ENCODE assay signal across 14 cellular contexts in the genomic region with DNA sequence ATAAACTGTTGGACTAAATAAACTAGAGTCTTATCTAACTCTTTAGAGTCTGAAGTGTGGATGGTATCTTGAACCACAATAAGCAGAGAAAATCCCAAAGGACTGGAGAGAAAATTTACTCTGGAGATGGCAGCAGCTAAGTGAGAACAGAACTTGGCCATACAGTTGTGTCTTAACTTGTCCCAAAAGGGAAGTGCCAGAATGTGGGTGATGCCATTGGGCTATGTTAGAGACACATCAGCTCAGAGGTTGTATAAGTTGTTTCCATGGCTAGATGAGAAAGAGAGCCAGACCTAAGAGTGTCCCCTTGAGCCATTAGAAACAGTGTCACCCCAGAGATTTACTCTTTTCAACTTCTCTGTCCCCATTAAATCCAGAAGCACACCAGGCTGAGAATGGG. TPM values are rescaled to one million over a fixed set of nuclear protein-coding genes. Genes with fewer than 3 reads are reported as not detected.
DNase-seq lines count a peak whose midpoint lies in the region; ATAC-seq and TF ChIP-seq lines count a peak whose summit lies in the region.
"Had no signal": no experiment of that assay in that cellular context is flagged by ENCODE, and none has a peak within 500 bp of the region (broad histone marks: within the 10 kb centered on the region; RNA-seq: fewer than 3 reads in every experiment).

No MANE protein-coding gene starts in this region.

- no peak overlapping the region for H3K14ac ChIP-seq in mesenchymal stem cell (ENCODE audit: low read length in 2 of 2)

- H3K9ac ChIP-seq in adipocyte (ENCODE audit: low read length), result peak overlapping the region; percentile 12
- H3K9ac ChIP-seq in mesenchymal stem cell (ENCODE audit: low read length), result no peak overlapping the region

- no peak overlapping the region for H2BK5ac ChIP-seq in mesenchymal stem cell (ENCODE audit: low read depth, low read length, poor library complexity, severe bottlenecking)

- H3K4me3 ChIP-seq in breast epithelium (peak overlapping the region in 1 of 3 donors; percentile 10), adipocyte (ENCODE audit: low read length) (no peak overlapping the region), mesenchymal stem cell (ENCODE audit: insufficient read depth in 1 of 2, low read depth in 1 of 2, low read length in 2 of 2) (no peak overlapping the region), upper lobe of left lung (no peak overlapping the region)
- H3K4me3 ChIP-seq: right lobe of liver had no signal

- H3K27me3 Mint-ChIP-seq in MCF 10A (ENCODE audit: insufficient read depth, unreplicated experiment) (no peaks in the 10 kb centered on the region), endothelial cell (ENCODE audit: unreplicated experiment) (peaks cover 1% of the 10 kb centered on the region)
- H3K27me3 Mint-ChIP-seq: activated CD8-positive, alpha-beta T cell treated with anti-CD3 and anti-CD28 coated beads for 36 hours had no signal

- intact Hi-C loops in breast epithelium (cut with DNase I; ENCODE audit: low total_unique reads) (no loop called here), MCF 10A (cut with micrococcal nuclease) (no loop called here)

- CTCF ChIA-PET in MCF 10A (lab: Yijun Ruan, JAX), result interaction anchor here (1.1 to 1.5 kb wide), 2 partner anchors 29 to 185 kb away, joined by 3 read pairs; no protein-coding TSS in a partner anchor

- no peak overlapping the region for H4K8ac ChIP-seq in mesenchymal stem cell (ENCODE audit: low read length)

- H3K4me1 Mint-ChIP-seq in MCF 10A (ENCODE audit: insufficient read depth, unreplicated experiment) (peaks cover 56% of the 10 kb centered on the region), endothelial cell (ENCODE audit: unreplicated experiment) (peaks cover 43% of the 10 kb centered on the region)

- H2AFZ ChIP-seq in mesenchymal stem cell (ENCODE audit: low read depth, low read length), result no peak overlapping the region

- H2BK12ac ChIP-seq in mesenchymal stem cell (ENCODE audit: low read length in 2 of 2), result no peak overlapping the region

- H3K23ac ChIP-seq in mesenchymal stem cell (ENCODE audit: low read length in 2 of 2), result no peak overlapping the region

- no peak overlapping the region for H3K4me2 ChIP-seq in mesenchymal stem cell (ENCODE audit: low read length, poor library complexity, severe bottlenecking)

- H3K4me3 Mint-ChIP-seq in MCF 10A (ENCODE audit: unreplicated experiment) (no peak overlapping the region), endothelial cell (ENCODE audit: unreplicated experiment) (no peak overlapping the region)
- H3K4me3 Mint-ChIP-seq: activated CD8-positive, alpha-beta T cell treated with anti-CD3 and anti-CD28 coated beads for 36 hours had no signal

- H3K27ac Mint-ChIP-seq in MCF 10A (ENCODE audit: low read depth, unreplicated experiment), result no peak overlapping the region
- H3K27ac Mint-ChIP-seq in endothelial cell (ENCODE audit: unreplicated experiment), result no peak overlapping the region
- H3K27ac Mint-ChIP-seq: activated CD8-positive, alpha-beta T cell treated with anti-CD3 and anti-CD28 coated beads for 36 hours had no signal

- ATAC-seq in upper lobe of left lung (ENCODE audit: low FRiP score in 2 of 2), result peak in 1 of 2 donors; percentile 39
- ATAC-seq: activated CD8-positive, alpha-beta T cell treated with anti-CD3 and anti-CD28 coated beads for 36 hours had no signal

- no peak overlapping the region for H4K91ac ChIP-seq in mesenchymal stem cell (ENCODE audit: low read length)

- H3K36me3 Mint-ChIP-seq in MCF 10A (ENCODE audit: insufficient read depth, unreplicated experiment) (peaks cover 23% of the 10 kb centered on the region), endothelial cell (ENCODE audit: low read depth, unreplicated experiment) (no peaks in the 10 kb centered on the region)

- H3K79me1 ChIP-seq in mesenchymal stem cell (replicated peaks; ENCODE audit: low read length, poor library complexity, severe bottlenecking), result no peaks in the 10 kb centered on the region

- H3K9me3 Mint-ChIP-seq in MCF 10A (ENCODE audit: unreplicated experiment) (no peaks in the 10 kb centered on the region), endothelial cell (ENCODE audit: unreplicated experiment) (no peaks in the 10 kb centered on the region)
- H3K9me3 Mint-ChIP-seq: activated CD8-positive, alpha-beta T cell treated with anti-CD3 and anti-CD28 coated beads for 36 hours had no signal

- no peak overlapping the region for H3K18ac ChIP-seq in mesenchymal stem cell (ENCODE audit: low read depth in 1 of 2, low read length in 2 of 2)

- H3K4ac ChIP-seq in mesenchymal stem cell (ENCODE audit: low read depth in 1 of 2, low read length in 2 of 2), result no peak overlapping the region

- TF ChIP-seq CTCF in breast epithelium (IDR thresholded peaks at IDR 0.05) (no peak), MCF 10A (IDR thresholded peaks at IDR 0.05; ENCODE audit: unreplicated experiment) (no peak), upper lobe of left lung (IDR thresholded peaks at IDR 0.05) (no peak), endothelial cell (IDR thresholded peaks at IDR 0.05; ENCODE audit: unreplicated experiment) (no peak)

- POLR2A ChIA-PET in MCF 10A (lab: Yijun Ruan, JAX), result interaction anchor here (0.5 to 3.5 kb wide), 11 partner anchors 8 to 955 kb away, joined by 3 to 27 read pairs (median 3); partner anchors contain the start of gene FOXO3

- H2BK15ac ChIP-seq in mesenchymal stem cell (ENCODE audit: low read depth, poor library complexity, severe bottlenecking), result no peak overlapping the region

- H3K9me3 ChIP-seq in breast epithelium, result no peaks in the 10 kb centered on the region
- no peaks in the 10 kb centered on the region for H3K9me3 ChIP-seq in adipocyte (ENCODE audit: control insufficient read depth, low read length)
- H3K9me3 ChIP-seq in mesenchymal stem cell (ENCODE audit: control insufficient read depth, low read length), result no peaks in the 10 kb centered on the region
- H3K9me3 ChIP-seq in upper lobe of left lung, result no peaks in the 10 kb centered on the region
- H3K9me3 ChIP-seq: right lobe of liver had no signal

- H2BK120ac ChIP-seq in mesenchymal stem cell (ENCODE audit: low read depth, low read length), result no peak overlapping the region

- H3K27me3 ChIP-seq in breast epithelium, result no peaks in the 10 kb centered on the region
- no peaks in the 10 kb centered on the region for H3K27me3 ChIP-seq in adipocyte (replicated peaks; ENCODE audit: control insufficient read depth, insufficient read depth, low read length)
- no peaks in the 10 kb centered on the region for H3K27me3 ChIP-seq in mesenchymal stem cell (ENCODE audit: control insufficient read depth in 1 of 2, insufficient read depth in 1 of 2, low read length in 2 of 2)
- no peaks in the 10 kb centered on the region for H3K27me3 ChIP-seq in upper lobe of left lung
- H3K27me3 ChIP-seq: right lobe of liver had no signal

- peaks cover 19 to 43% of the 10 kb centered on the region in 2 donors for H3K4me1 ChIP-seq in breast epithelium
- H3K4me1 ChIP-seq in adipocyte (ENCODE audit: control insufficient read depth, insufficient read depth, low read length), result peaks cover 77% of the 10 kb centered on the region
- peaks cover 11% of the 10 kb centered on the region for H3K4me1 ChIP-seq in mesenchymal stem cell (ENCODE audit: control insufficient read depth, insufficient read depth, low read depth, low read length)
- peaks cover 62 to 76% (median 72%) of the 10 kb centered on the region in 4 donors for H3K4me1 ChIP-seq in upper lobe of left lung

- TF ChIP-seq POLR2A in breast epithelium (IDR thresholded peaks at IDR 0.05) (no peak), upper lobe of left lung (IDR thresholded peaks at IDR 0.05) (no peak)

- DNase-seq in breast epithelium (ENCODE audit: low spot score in 2 of 2), result no peak
- DNase-seq in MCF 10A (ENCODE audit: unreplicated experiment), result no peak
- no peak for DNase-seq in adipocyte (ENCODE audit: low read depth)
- peak; percentile 13 for DNase-seq in mesenchymal stem cell
- no peak for DNase-seq in upper lobe of left lung
- no peak for DNase-seq in HuH-7 (ENCODE audit: low spot score)
- no peak for DNase-seq in hypothalamus (lab: John Stamatoyannopoulos, UW)
- no peak for DNase-seq in endothelial cell (ENCODE audit: low spot score)
- DNase-seq: activated CD8-positive, alpha-beta T cell treated with anti-CD3 and anti-CD28 coated beads for 36 hours; activated effector memory CD4-positive, alpha-beta T cell treated with Interleukin-2 at 50 U/mL for 16 hours; NCI-H1105 treated with DMSO at 0.1 percent for 48 hours; NCI-H446; right lobe of liver; T-helper 9 cell had no signal

- no peak overlapping the region for H2AK5ac ChIP-seq in mesenchymal stem cell (ENCODE audit: low read length, severe bottlenecking)

- peak overlapping the region; percentile 29 to 34 for H3K27ac ChIP-seq in breast epithelium
- no peak overlapping the region for H3K27ac ChIP-seq in mesenchymal stem cell (ENCODE audit: low read length, poor library complexity, severe bottlenecking)
- H3K27ac ChIP-seq in upper lobe of left lung, result peak overlapping the region; percentile 6 to 67 (median 60)
- H3K27ac ChIP-seq: right lobe of liver had no signal

- TF ChIP-seq EP300 in upper lobe of left lung (IDR thresholded peaks at IDR 0.05), result no peak

- H3K36me3 ChIP-seq in breast epithelium (no peaks in the 10 kb centered on the region), adipocyte (ENCODE audit: control insufficient read depth, insufficient read depth, low read length, severe bottlenecking) (no peaks in the 10 kb centered on the region), mesenchymal stem cell (ENCODE audit: control insufficient read depth in 1 of 2, insufficient read depth in 2 of 2, low read depth in 1 of 2, low read length in 2 of 2) (no peaks in the 10 kb centered on the region), upper lobe of left lung (no peaks in the 10 kb centered on the region)
- H3K36me3 ChIP-seq: right lobe of liver had no signal

- no TSS peak for BruUV-seq in MCF 10A (replicated peaks; lab: Mats Ljungman, UMichigan)

RNA-seq across cellular contexts. Expression of gene FOXO3, which starts 36.2 kb away (rescaled TPM):
- total RNA-seq in breast epithelium (100 to 1,000 TPM; 107 to 181 (median 155) TPM), MCF 10A (2022) (51.9 and 53.0 TPM in 2 replicates), upper lobe of left lung (100 to 1,000 TPM in 1 of 6 donors, 10 to 100 TPM in 5; 52.6 to 101 (median 71.9) TPM), endothelial cell (ENCODE audit: unreplicated experiment) (34.6 TPM)
- 19.2 TPM for polyA plus RNA-seq in mesenchymal stem cell (2013, experiment 1 of 2)
- polyA plus RNA-seq in mesenchymal stem cell (2013, experiment 2 of 2), result 18.8 TPM
